ENCODE assay signal across 23 cellular contexts in genomic region chr2:2831656-2832055, GRCh38.
DNase-seq lines count a peak whose midpoint lies in the region; ATAC-seq, FAIRE-seq and TF ChIP-seq lines count a peak whose summit lies in the region.
"Had no signal": no experiment of that assay in that cellular context is flagged by ENCODE, and none has a peak within 500 bp of the region (broad histone marks: within the 10 kb centered on the region; RNA-seq: fewer than 3 reads in every experiment).

No MANE protein-coding gene starts in this region.

- ATAC-seq in GM12878, result no peak
- ATAC-seq: body of pancreas, heart left ventricle, right cardiac atrium had no signal

- H3K9ac ChIP-seq in GM12878 (ENCODE audit: control insufficient read depth, insufficient read depth, low read length), result no peak overlapping the region

- H3K4me1 Mint-ChIP-seq in type B pancreatic cell (ENCODE audit: unreplicated experiment), result peaks cover 10% of the 10 kb centered on the region
- H3K4me1 Mint-ChIP-seq: activated naive CD8-positive, alpha-beta T cell treated with anti-CD3 and anti-CD28 coated beads, Interleukin-2, amount 10 ng/mL, durations not matched to agents 7 days and 5 days had no signal

- intact Hi-C loops in GM12878 (cut with micrococcal nuclease; ENCODE audit: unreplicated experiment), result no loop called here

- SMC1A ChIA-PET in GM12878 (lab: Charles Lee; ENCODE audit: uncharacterized antibody, unreplicated experiment), result no interaction called here

- peak; percentile 27; the same call in 1 of the 2 replicates for TF ChIP-seq RAD21 in GM12878 (IDR thresholded peaks at IDR 0.05; ENCODE audit: insufficient read depth, low read depth, low read length)

- FAIRE-seq in GM12878 (lab: Jason Lieb, UNC), result no peak
- FAIRE-seq: G401.6, GM19239 had no signal

- no peaks in the 10 kb centered on the region for H3K27me3 ChIP-seq in GM12878 (replicated peaks in 1 of 2; ENCODE audit: control insufficient read depth in 2 of 2, insufficient read depth in 2 of 2, low read length in 1 of 2)
- H3K27me3 ChIP-seq: body of pancreas, heart left ventricle, suprapubic skin had no signal

- no peaks in the 10 kb centered on the region for H3K36me3 ChIP-seq in GM12878 (ENCODE audit: control insufficient read depth in 2 of 2, insufficient read depth in 2 of 2, low read length in 1 of 2)
- H3K36me3 ChIP-seq: HAP-1, heart left ventricle, suprapubic skin had no signal

- H3K27ac Mint-ChIP-seq in type B pancreatic cell, result no peak overlapping the region
- H3K27ac Mint-ChIP-seq: activated naive CD8-positive, alpha-beta T cell treated with anti-CD3 and anti-CD28 coated beads, Interleukin-2, amount 10 ng/mL, durations not matched to agents 7 days and 5 days; activated T-helper 2 cell treated with anti-CD3 and anti-CD28 coated beads, Interferon-gamma antibody, Interleukin-2, Interleukin-4, amounts not matched to agents 10 μg/mL and 5 μg/mL and 100 μg/mL, durations not matched to agents 14 hours and 24 hours and 36 hours had no signal

- H3K27ac ChIP-seq in GM12878 (ENCODE audit: control insufficient read depth, insufficient read depth) (no peak overlapping the region), temporal lobe (ENCODE audit: low read depth, low read length) (peak overlapping the region; percentile 38)
- H3K27ac ChIP-seq: body of pancreas, heart left ventricle, suprapubic skin had no signal

- no peak for TF ChIP-seq EP300 in GM12878 (IDR thresholded peaks at IDR 0.05; ENCODE audit: borderline replicate concordance in 1 of 2, control insufficient read depth in 1 of 2, low read depth in 2 of 2, low read length in 2 of 2)

- CTCF ChIA-PET in GM12878 (lab: Yijun Ruan, JAX), result no interaction called here

- H3K9me3 Mint-ChIP-seq in type B pancreatic cell, result no peaks in the 10 kb centered on the region
- H3K9me3 Mint-ChIP-seq: activated naive CD8-positive, alpha-beta T cell treated with anti-CD3 and anti-CD28 coated beads, Interleukin-2, amount 10 ng/mL, durations not matched to agents 7 days and 5 days; activated T-helper 2 cell treated with anti-CD3 and anti-CD28 coated beads, Interferon-gamma antibody, Interleukin-2, Interleukin-4, amounts not matched to agents 10 μg/mL and 5 μg/mL and 100 μg/mL, durations not matched to agents 14 hours and 24 hours and 36 hours had no signal

- no TSS peak for BruUV-seq in GM12878 (replicated peaks; lab: Mats Ljungman, UMichigan)

- in situ Hi-C loops in GM12878 (cut with MboI), result no loop called here

- TF ChIP-seq CTCF in GM12878 (IDR thresholded peaks at IDR 0.05 in 2 of 3, conservative IDR thresholded peaks at IDR 0.05 in 1 of 3; ENCODE audit: control insufficient read depth in 2 of 3, extremely low read depth in 1 of 3, insufficient read depth in 1 of 3, low read depth in 3 of 3, low read length in 3 of 3) (no peak), type B pancreatic cell (conservative IDR thresholded peaks at IDR 0.05) (no peak)

- no peak overlapping the region for H2AFZ ChIP-seq in GM12878 (ENCODE audit: control insufficient read depth, low read depth, low read length)

- TF ChIP-seq POLR2A in GM12878 (IDR thresholded peaks at IDR 0.05; ENCODE audit: low read depth, low read length) (no peak), erythroblast (IDR thresholded peaks at IDR 0.05; ENCODE audit: low read length) (no peak)

- no peaks in the 10 kb centered on the region for H3K4me1 ChIP-seq in GM12878 (ENCODE audit: control insufficient read depth, insufficient read depth, low read length)
- H3K4me1 ChIP-seq: body of pancreas, HAP-1, heart left ventricle, suprapubic skin had no signal

- RAD21 ChIA-PET in GM12878 (lab: Charles Lee; ENCODE audit: unreplicated experiment), result no interaction called here

- POLR2A ChIA-PET in GM12878 (lab: Charles Lee), result no interaction called here

- 22% methylated on average over 11 of the region's 12 CpGs for WGBS in GM12878 (ENCODE audit: insufficient coverage, insufficient replicate concordance, low lambda C conversion rate, missing lambda C conversion rate)

- no peak overlapping the region for H3K4me2 ChIP-seq in GM12878 (ENCODE audit: control insufficient read depth, insufficient read depth)

- peaks cover 11% of the 10 kb centered on the region for H3K27me3 Mint-ChIP-seq in type B pancreatic cell
- H3K27me3 Mint-ChIP-seq: activated naive CD8-positive, alpha-beta T cell treated with anti-CD3 and anti-CD28 coated beads, Interleukin-2, amount 10 ng/mL, durations not matched to agents 7 days and 5 days had no signal

- H4K20me1 ChIP-seq in GM12878 (ENCODE audit: control insufficient read depth, insufficient read depth), result no peaks in the 10 kb centered on the region

- H3K4me3 ChIP-seq in GM12878, result no peak overlapping the region
- H3K4me3 ChIP-seq: body of pancreas, HAP-1, heart left ventricle, suprapubic skin had no signal

- peak; percentile 17 for DNase-seq in activated CD8-positive, alpha-beta memory T cell treated with anti-CD3 and anti-CD28 coated beads for 24 hours
- no peak for DNase-seq in activated CD8-positive, alpha-beta memory T cell treated with anti-CD3 and anti-CD28 coated beads, Interleukin-2, amount 50 U/mL, for 48 hours
- no peak for DNase-seq in GM12878 (ENCODE audit: low read depth, low spot score)
- peak; percentile 88 for DNase-seq in left kidney (ENCODE audit: low read depth, low spot score)
- DNase-seq in erythroblast (lab: John Stamatoyannopoulos, UW), result no peak
- DNase-seq in type B pancreatic cell (ENCODE audit: extremely low spot score, unreplicated experiment), result no peak
- DNase-seq in EL, result no peak
- DNase-seq: activated naive CD8-positive, alpha-beta T cell treated with anti-CD3 and anti-CD28 coated beads, Interleukin-2, amount 10 ng/mL, durations not matched to agents 7 days and 5 days; body of pancreas; cortex of kidney; Karpas-422; NCI-H1105; NCI-H2107; NCI-H526; occipital lobe; right cardiac atrium had no signal

- H3K36me3 Mint-ChIP-seq in type B pancreatic cell, result no peaks in the 10 kb centered on the region
- H3K36me3 Mint-ChIP-seq: activated naive CD8-positive, alpha-beta T cell treated with anti-CD3 and anti-CD28 coated beads, Interleukin-2, amount 10 ng/mL, durations not matched to agents 7 days and 5 days had no signal

- H3K4me3 Mint-ChIP-seq in type B pancreatic cell, result no peak overlapping the region
- H3K4me3 Mint-ChIP-seq: activated naive CD8-positive, alpha-beta T cell treated with anti-CD3 and anti-CD28 coated beads, Interleukin-2, amount 10 ng/mL, durations not matched to agents 7 days and 5 days had no signal

- H3K9me3 ChIP-seq in GM12878 (replicated peaks; ENCODE audit: control insufficient read depth, insufficient read depth, low read length), result no peaks in the 10 kb centered on the region
- H3K9me3 ChIP-seq: body of pancreas, HAP-1, heart left ventricle, suprapubic skin had no signal

- no peaks in the 10 kb centered on the region for H3K79me2 ChIP-seq in GM12878 (ENCODE audit: control insufficient read depth, insufficient read depth, low read length)

TF ChIP-seq in GM12878, 131 proteins besides CTCF, POLR2A, EP300 and RAD21:
- TF ChIP-seq ATF3 (IDR thresholded peaks at IDR 0.05; ENCODE audit: borderline replicate concordance, extremely low read depth, low read depth, low read length), result no peak
- TF ChIP-seq EGR1 (IDR thresholded peaks at IDR 0.05; ENCODE audit: borderline replicate concordance in 1 of 2, low read depth in 2 of 2, low read length in 2 of 2), result no peak
- TF ChIP-seq ATF2 (IDR thresholded peaks at IDR 0.05; ENCODE audit: low read length), result no peak
- TF ChIP-seq RELA (IDR thresholded peaks at IDR 0.05; ENCODE audit: borderline replicate concordance, partially characterized antibody), result no peak
TF ChIP-seq in GM12878: peak in this region for 0.

Comparison
In these comparisons a context has a peak if more than half of its experiments do, and no peak if none do; other contexts are left out.
1. DNase-seq: peak in activated CD8-positive, alpha-beta memory T cell treated with anti-CD3 and anti-CD28 coated beads for 24 hours (single experiment) and left kidney (single experiment); none in activated CD8-positive, alpha-beta memory T cell treated with anti-CD3 and anti-CD28 coated beads, Interleukin-2, amount 50 U/mL, for 48 hours (single experiment), GM12878 (single experiment), erythroblast (0 of 2), type B pancreatic cell (single experiment) and EL (single experiment).